In genomic region chr17:2399572-2400473, GRCh38 we compare ENCODE assay signal across 8 cellular contexts. TPM values are rescaled to one million over a fixed set of nuclear protein-coding genes. Genes with fewer than 3 reads are reported as not detected.
DNase-seq lines count a peak whose midpoint lies in the region; ATAC-seq and TF ChIP-seq lines count a peak whose summit lies in the region.

No MANE protein-coding gene starts in this region.

- DNase-seq in C1 segment of cervical spinal cord (lab: John Stamatoyannopoulos, UW) (peak; percentile 82 to 99 (median 94)), GM19240 (ENCODE audit: insufficient read length, low spot score) (peak; percentile 75), NCI-H82 (lab: John Stamatoyannopoulos, UW) (peak; percentile 97), ecto neural progenitor cell (ENCODE audit: low spot score) (peak; percentile 99), lung (ENCODE audit: low spot score) (peak; percentile 95)
- DNase-seq in activated CD8-positive, alpha-beta T cell treated with anti-CD3 and anti-CD28 coated beads, Interleukin-2, amount 10 ng/mL, durations not matched to agents 7 days and 5 days = peak; percentile 94
- peak; percentile 77 to 86 (median 77) for DNase-seq in stimulated activated CD4-positive, alpha-beta T cell treated with anti-CD3 and anti-CD28 coated beads, TNF-alpha, amount 100 ng/mL, for 1 hour (ENCODE audit: low read depth in 3 of 3, low spot score in 1 of 3)

- H3K27me3 ChIP-seq in lung (ENCODE audit: control insufficient read depth, insufficient read depth) = no peaks in the 10 kb centered on the region

- H3K36me3 Mint-ChIP-seq in activated CD8-positive, alpha-beta T cell treated with anti-CD3 and anti-CD28 coated beads, Interleukin-2, amount 10 ng/mL, durations not matched to agents 7 days and 5 days (ENCODE audit: low read depth) = peaks cover 1% of the 10 kb centered on the region

- peaks cover 16 to 36% of the 10 kb centered on the region in 2 donors for H3K4me1 ChIP-seq in lung (ENCODE audit: control insufficient read depth in 2 of 2, insufficient read depth in 2 of 2, low read length in 2 of 2)

- peak overlapping the region; percentile 94 for H3K4me3 Mint-ChIP-seq in activated CD8-positive, alpha-beta T cell treated with anti-CD3 and anti-CD28 coated beads, Interleukin-2, amount 10 ng/mL, durations not matched to agents 7 days and 5 days

- H3K27me3 Mint-ChIP-seq in activated CD8-positive, alpha-beta T cell treated with anti-CD3 and anti-CD28 coated beads, Interleukin-2, amount 10 ng/mL, durations not matched to agents 7 days and 5 days (ENCODE audit: low read depth) = no peaks in the 10 kb centered on the region

- POLR2A ChIA-PET in activated CD8-positive, alpha-beta T cell treated with anti-CD3 and anti-CD28 coated beads, Interleukin-2, amount 10 ng/mL, durations not matched to agents 7 days and 5 days (lab: Charles Lee) = interaction anchor here (1.2 to 3.7 kb wide), 3 partner anchors 9 to 63 kb away, joined by 4 to 21 read pairs (median 5); partner anchors contain the start of gene TSR1

- H3K36me3 ChIP-seq in lung (ENCODE audit: control insufficient read depth in 2 of 2, insufficient read depth in 2 of 2, low read length in 2 of 2) = no peaks in the 10 kb centered on the region

- peak overlapping the region; percentile 82 for H3K4me3 ChIP-seq in lung

- no peaks in the 10 kb centered on the region for H3K9me3 ChIP-seq in lung (ENCODE audit: control insufficient read depth in 2 of 2, insufficient read depth in 1 of 2, low read length in 1 of 2)

- peak overlapping the region; percentile 100 for H3K27ac Mint-ChIP-seq in activated CD8-positive, alpha-beta T cell treated with anti-CD3 and anti-CD28 coated beads, Interleukin-2, amount 10 ng/mL, durations not matched to agents 7 days and 5 days

- no peaks in the 10 kb centered on the region for H3K9me3 Mint-ChIP-seq in activated CD8-positive, alpha-beta T cell treated with anti-CD3 and anti-CD28 coated beads, Interleukin-2, amount 10 ng/mL, durations not matched to agents 7 days and 5 days (ENCODE audit: insufficient read depth)

- CTCF ChIA-PET in activated CD8-positive, alpha-beta T cell treated with anti-CD3 and anti-CD28 coated beads, Interleukin-2, amount 10 ng/mL, durations not matched to agents 7 days and 5 days (lab: Charles Lee) = interaction anchor here (7.0 to 10.7 kb wide), 2 partner anchors 17 kb away, joined by 63 to 112 read pairs; no protein-coding TSS in a partner anchor

- 0 to 1% methylated on average over 71 to 82 of the region's 82 CpGs for WGBS in lung, 2 donors

- no peak for TF ChIP-seq CTCF in lung (IDR thresholded peaks at IDR 0.05; ENCODE audit: control extremely low read depth, extremely low read depth)

- peak overlapping the region; percentile 98 to 99 for H3K27ac ChIP-seq in lung (ENCODE audit: low read depth in 1 of 2, low read length in 1 of 2)

- H3K4me1 Mint-ChIP-seq in activated CD8-positive, alpha-beta T cell treated with anti-CD3 and anti-CD28 coated beads, Interleukin-2, amount 10 ng/mL, durations not matched to agents 7 days and 5 days (ENCODE audit: low read depth) = peaks cover 65% of the 10 kb centered on the region

- peak; percentile 31 for ATAC-seq in HG03457 (IDR thresholded peaks at IDR 0.05; ENCODE audit: unreplicated experiment)
- ATAC-seq in activated CD8-positive, alpha-beta T cell treated with anti-CD3 and anti-CD28 coated beads, Interleukin-2, amount 10 ng/mL, durations not matched to agents 7 days and 5 days = peak; percentile 64
- peak; percentile 61 for ATAC-seq in lung (ENCODE audit: insufficient read depth, low FRiP score)

RNA-seq across cellular contexts. Expression of gene MNT, which starts 1.0 kb away (rescaled TPM):
- total RNA-seq in activated CD8-positive, alpha-beta T cell treated with anti-CD3 and anti-CD28 coated beads, Interleukin-2, amount 10 ng/mL, durations not matched to agents 7 days and 5 days = 10 to 100 TPM; 24.1 to 24.2 TPM
- 10 to 100 TPM; 10.2 to 47.0 TPM for total RNA-seq in lung
- 10 to 100 TPM; 11.5 to 18.1 TPM for polyA plus RNA-seq in lung

Comparison
In these comparisons a context has a peak if more than half of its experiments do, and no peak if none do; other contexts are left out.
1. Peak in every context shown above with its lines: DNase-seq, ATAC-seq, H3K4me3 ChIP-seq and H3K27ac ChIP-seq.